ENCODE assay signal across 8 cellular contexts in genomic region chr16:84514874-84515835, GRCh38. TPM values are rescaled to one million over a fixed set of nuclear protein-coding genes. Genes with fewer than 3 reads are reported as not detected.
DNase-seq lines count a peak whose midpoint lies in the region; ATAC-seq and TF ChIP-seq lines count a peak whose summit lies in the region.

No MANE protein-coding gene starts in this region.

- no peaks in the 10 kb centered on the region for H3K27me3 ChIP-seq in HUES6 (ENCODE audit: control insufficient read depth, insufficient read depth, low read length)
- H3K27me3 ChIP-seq in endodermal cell (ENCODE audit: control insufficient read depth, insufficient read depth, low read length, poor library complexity, severe bottlenecking), result no peaks in the 10 kb centered on the region

- WGBS in endodermal cell (ENCODE audit: insufficient coverage in 1 of 2, insufficient read length in 1 of 2), 2 experiments, result 77 to 82% methylated on average over 20 to 26 of the region's 26 CpGs

- H3K4me3 Mint-ChIP-seq in endodermal cell, result no peak overlapping the region

- H3K9ac ChIP-seq in HUES6 (ENCODE audit: low read length) (peak overlapping the region; percentile 54), endodermal cell (ENCODE audit: extremely low read depth, low read length, poor library complexity, severe bottlenecking) (no peak overlapping the region)

- H3K9me3 Mint-ChIP-seq in endodermal cell, result no peaks in the 10 kb centered on the region

- H3K36me3 ChIP-seq in HUES6 (ENCODE audit: control insufficient read depth, insufficient read depth, low read length) (no peaks in the 10 kb centered on the region), endodermal cell (ENCODE audit: control insufficient read depth, insufficient read depth, low read length) (no peaks in the 10 kb centered on the region)

- peak overlapping the region; percentile 79 for H3K27ac Mint-ChIP-seq in endodermal cell

- TF ChIP-seq CTCF in GM20000 (IDR thresholded peaks at IDR 0.05; ENCODE audit: extremely low read depth, missing control alignments), result no peak
- TF ChIP-seq CTCF in endodermal cell (conservative IDR thresholded peaks at IDR 0.05), result no peak

- H3K27me3 Mint-ChIP-seq in endodermal cell (ENCODE audit: insufficient read depth), result peaks cover 9% of the 10 kb centered on the region

- no peak overlapping the region; the same call in 1 of the 2 replicates for H3K27ac ChIP-seq in HUES6 (ENCODE audit: low read depth, low read length)
- H3K27ac ChIP-seq in endodermal cell (ENCODE audit: low read depth, low read length), result peak overlapping the region; percentile 18

- H3K36me3 Mint-ChIP-seq in endodermal cell (ENCODE audit: low read depth), result no peaks in the 10 kb centered on the region

- H3K4me1 ChIP-seq in HUES6 (ENCODE audit: control insufficient read depth, insufficient read depth, low read length), result peaks cover 15% of the 10 kb centered on the region
- H3K4me1 ChIP-seq in endodermal cell (ENCODE audit: control insufficient read depth, insufficient read depth, low read length), result peaks cover 3% of the 10 kb centered on the region

- peaks cover 5% of the 10 kb centered on the region for H3K4me1 Mint-ChIP-seq in endodermal cell

- DNase-seq in DMS153 (lab: John Stamatoyannopoulos, UW) (peak; percentile 78), GM20000 (ENCODE audit: low spot score) (peak; percentile 85), endodermal cell (no peak), amygdala (lab: John Stamatoyannopoulos, UW) (no peak)
- peak; percentile 79 for DNase-seq in activated CD4-positive, alpha-beta T cell treated with anti-CD3 and anti-CD28 coated beads for 1 hour
- peak; percentile 57 to 84 (median 75) for DNase-seq in stimulated activated CD4-positive, alpha-beta T cell treated with anti-CD3 and anti-CD28 coated beads, TNF-alpha, amount 100 ng/mL, for 48 hours (ENCODE audit: low read depth in 3 of 3)

- ATAC-seq in GM18517 (IDR thresholded peaks at IDR 0.05; ENCODE audit: unreplicated experiment), result no peak

- H3K4me3 ChIP-seq in HUES6 (ENCODE audit: low read depth, low read length) (no peak overlapping the region), endodermal cell (ENCODE audit: low read length) (no peak overlapping the region)

- H3K9me3 ChIP-seq in HUES6 (ENCODE audit: control insufficient read depth, insufficient read depth, low read depth, low read length), result no peaks in the 10 kb centered on the region
- H3K9me3 ChIP-seq in endodermal cell (ENCODE audit: control insufficient read depth, low read length), result no peaks in the 10 kb centered on the region

RNA-seq across cellular contexts. Expression of gene MEAK7, which starts 10.7 kb away (rescaled TPM):
- total RNA-seq in endodermal cell, result 10 to 100 TPM; 30.3 to 34.9 TPM
- polyA plus RNA-seq in endodermal cell (2013, experiment 1 of 2), result 16.1 TPM
- polyA plus RNA-seq in endodermal cell (2013, experiment 2 of 2), result 12.1 TPM

Comparison
In these comparisons a context has a peak if more than half of its experiments do, and no peak if none do; other contexts are left out.
1. DNase-seq: peak in DMS153 (single experiment), GM20000 (single experiment), activated CD4-positive, alpha-beta T cell treated with anti-CD3 and anti-CD28 coated beads for 1 hour (single experiment) and stimulated activated CD4-positive, alpha-beta T cell treated with anti-CD3 and anti-CD28 coated beads, TNF-alpha, amount 100 ng/mL, for 48 hours (3 of 3); none in endodermal cell (single experiment) and amygdala (0 of 56).